In the genomic region with DNA sequence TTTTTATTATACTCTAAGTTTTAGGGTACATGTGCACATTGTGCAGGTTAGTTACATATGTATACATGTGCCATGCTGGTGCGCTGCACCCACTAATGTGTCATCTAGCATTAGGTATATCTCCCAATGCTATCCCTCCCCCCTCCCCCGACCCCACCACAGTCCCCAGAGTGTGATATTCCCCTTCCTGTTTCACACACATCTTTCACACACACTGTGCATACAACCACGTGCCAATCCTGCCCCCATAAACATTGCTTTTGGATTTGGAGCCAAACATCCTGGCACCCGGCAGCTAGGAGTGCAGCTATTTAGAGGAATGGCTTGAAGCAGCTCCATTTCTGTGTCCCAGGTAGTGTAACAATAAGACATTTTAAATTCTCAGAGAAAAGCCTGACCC, we compare ENCODE assay signal across 1 cellular context. TPM values are rescaled to one million over a fixed set of nuclear protein-coding genes. Genes with fewer than 3 reads are reported as not detected.
"Had no signal": no experiment of that assay in that cellular context is flagged by ENCODE, and none has a peak within 500 bp of the region (broad histone marks: within the 10 kb centered on the region; RNA-seq: fewer than 3 reads in every experiment).

No MANE protein-coding gene starts in this region.

RNA-seq across cellular contexts. Expression of gene FAM72D, which starts 51.4 kb away (rescaled TPM):
- polyA plus RNA-seq: IgD-negative memory B cell had no signal
